Comparison of ENCODE assay signal across 24 cellular contexts in the genomic region with DNA sequence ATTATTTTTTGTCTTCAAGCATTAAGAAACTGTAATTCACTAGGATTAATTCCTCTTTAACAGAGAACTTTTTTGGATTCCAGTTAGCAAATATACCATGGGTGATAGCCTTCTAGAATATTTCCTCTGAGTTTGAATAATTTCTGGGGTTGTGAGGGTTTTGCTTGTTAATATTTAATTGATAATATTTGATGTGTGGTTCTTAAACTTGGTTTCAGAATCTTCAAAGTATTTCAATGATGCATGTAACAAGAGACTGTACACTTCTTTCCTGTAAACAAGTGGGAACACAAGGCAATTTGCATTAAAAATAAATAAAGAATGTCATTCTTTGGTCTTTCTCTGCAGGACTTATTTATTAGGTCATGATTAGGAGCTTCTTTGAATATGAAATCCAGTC. TPM values are rescaled to one million over a fixed set of nuclear protein-coding genes. Genes with fewer than 3 reads are reported as not detected.
DNase-seq lines count a peak whose midpoint lies in the region; ATAC-seq and TF ChIP-seq lines count a peak whose summit lies in the region.
"Had no signal": no experiment of that assay in that cellular context is flagged by ENCODE, and none has a peak within 500 bp of the region (broad histone marks: within the 10 kb centered on the region; RNA-seq: fewer than 3 reads in every experiment).

No MANE protein-coding gene starts in this region.

- H2AFZ ChIP-seq in osteoblast (ENCODE audit: low read length): no peak overlapping the region

- TF ChIP-seq CTCF in osteoblast (IDR thresholded peaks at IDR 0.05; ENCODE audit: extremely low read depth, low read depth, low read length): no peak

- H3K9me3 Mint-ChIP-seq in stimulated activated naive CD8-positive, alpha-beta T cell treated with anti-CD3 and anti-CD28 coated beads, Interleukin-15, amount 100 ng/mL, for 72 hours: peaks cover 9 to 12% of the 10 kb centered on the region in 2 donors

- H3K27me3 ChIP-seq in osteoblast (ENCODE audit: insufficient read depth, low read length): no peaks in the 10 kb centered on the region
- H3K27me3 ChIP-seq: BE2C had no signal

- no peaks in the 10 kb centered on the region for H3K36me3 ChIP-seq in osteoblast (ENCODE audit: insufficient read depth, low read length)
- H3K36me3 ChIP-seq: BE2C had no signal

- H3K9me3 ChIP-seq in osteoblast (ENCODE audit: low read depth, low read length): no peaks in the 10 kb centered on the region
- H3K9me3 ChIP-seq: BE2C had no signal

- DNase-seq in osteoblast (ENCODE audit: insufficient read length, low spot score, missing footprints) (peak; percentile 23), NCI-H82 (lab: John Stamatoyannopoulos, UW) (no peak)
- DNase-seq in stimulated activated naive CD8-positive, alpha-beta T cell treated with anti-CD3 and anti-CD28 coated beads, Interleukin-15, amount 100 ng/mL, for 72 hours: no peak
- DNase-seq: BE2C; CD8-positive, alpha-beta memory T cell; DMS 273 treated with DMSO at 0.1 percent for 48 hours; DMS79 treated with DMSO at 0.1 percent for 48 hours; GF-D8; H7; IMR-90; KG1; MM.1S; NCI-H2029; NCI-H446; SHP77; T-cell had no signal

- H3K4me2 ChIP-seq in osteoblast (ENCODE audit: insufficient read depth, low read length): no peak overlapping the region

- no peak overlapping the region for H3K27ac Mint-ChIP-seq in stimulated activated naive CD8-positive, alpha-beta T cell treated with anti-CD3 and anti-CD28 coated beads, Interleukin-15, amount 100 ng/mL, for 72 hours
- H3K27ac Mint-ChIP-seq: CD14-positive monocyte, T-cell had no signal

- no peaks in the 10 kb centered on the region for H3K79me2 ChIP-seq in osteoblast (ENCODE audit: insufficient read depth, low read length)

- H3K4me3 ChIP-seq in osteoblast (ENCODE audit: insufficient read depth, low read length): no peak overlapping the region

- no peaks in the 10 kb centered on the region for H3K4me1 ChIP-seq in osteoblast (ENCODE audit: insufficient read depth, low read length)

- H3K27ac ChIP-seq in osteoblast (ENCODE audit: low read depth, low read length): no peak overlapping the region
- H3K27ac ChIP-seq: 22Rv1, RWPE1 had no signal

- H3K4me1 Mint-ChIP-seq in stimulated activated naive CD8-positive, alpha-beta T cell treated with anti-CD3 and anti-CD28 coated beads, Interleukin-15, amount 100 ng/mL, for 72 hours: no peaks in the 10 kb centered on the region
- H3K4me1 Mint-ChIP-seq: CD8-positive, alpha-beta memory T cell; T-cell had no signal

- H4K20me1 ChIP-seq in osteoblast (ENCODE audit: insufficient read depth, low read length): no peaks in the 10 kb centered on the region

- peak; percentile 60 for ATAC-seq in GM18511 (IDR thresholded peaks at IDR 0.05; ENCODE audit: unreplicated experiment)
- ATAC-seq in GM21423 (IDR thresholded peaks at IDR 0.05; ENCODE audit: unreplicated experiment): peak; percentile 58
- peak; percentile 46 for ATAC-seq in HG03175 (IDR thresholded peaks at IDR 0.05; ENCODE audit: unreplicated experiment)
- no peak for ATAC-seq in stimulated activated naive CD8-positive, alpha-beta T cell treated with anti-CD3 and anti-CD28 coated beads, Interleukin-15, amount 100 ng/mL, for 72 hours
- ATAC-seq in HG03432 (IDR thresholded peaks at IDR 0.05; ENCODE audit: unreplicated experiment): no peak
- ATAC-seq: T-cell had no signal

- no peaks in the 10 kb centered on the region for H3K27me3 Mint-ChIP-seq in stimulated activated naive CD8-positive, alpha-beta T cell treated with anti-CD3 and anti-CD28 coated beads, Interleukin-15, amount 100 ng/mL, for 72 hours

- H3K4me3 Mint-ChIP-seq in stimulated activated naive CD8-positive, alpha-beta T cell treated with anti-CD3 and anti-CD28 coated beads, Interleukin-15, amount 100 ng/mL, for 72 hours: no peak overlapping the region
- H3K4me3 Mint-ChIP-seq: CD14-positive monocyte; CD8-positive, alpha-beta memory T cell; T-cell had no signal

RNA-seq across cellular contexts. Expression of a gene that starts 9.5 kb away (rescaled TPM):
- not detected in 2 replicates for total RNA-seq in osteoblast
- total RNA-seq: CD8-positive, alpha-beta memory T cell; IMR-90; SK-MEL-5; T-cell had no signal

RNA-seq across cellular contexts. Expression of a gene that starts 51.2 kb away (rescaled TPM):
- 4.3 and 5.0 TPM in 2 replicates for total RNA-seq in osteoblast

Comparison
In these comparisons a context has a peak if more than half of its experiments do, and no peak if none do; other contexts are left out.
1. ATAC-seq: peak in GM18511 (single experiment), GM21423 (single experiment) and HG03175 (single experiment); none in stimulated activated naive CD8-positive, alpha-beta T cell treated with anti-CD3 and anti-CD28 coated beads, Interleukin-15, amount 100 ng/mL, for 72 hours (single experiment) and HG03432 (single experiment).